8 cellular contexts compared by ENCODE assay signal in the genomic region with DNA sequence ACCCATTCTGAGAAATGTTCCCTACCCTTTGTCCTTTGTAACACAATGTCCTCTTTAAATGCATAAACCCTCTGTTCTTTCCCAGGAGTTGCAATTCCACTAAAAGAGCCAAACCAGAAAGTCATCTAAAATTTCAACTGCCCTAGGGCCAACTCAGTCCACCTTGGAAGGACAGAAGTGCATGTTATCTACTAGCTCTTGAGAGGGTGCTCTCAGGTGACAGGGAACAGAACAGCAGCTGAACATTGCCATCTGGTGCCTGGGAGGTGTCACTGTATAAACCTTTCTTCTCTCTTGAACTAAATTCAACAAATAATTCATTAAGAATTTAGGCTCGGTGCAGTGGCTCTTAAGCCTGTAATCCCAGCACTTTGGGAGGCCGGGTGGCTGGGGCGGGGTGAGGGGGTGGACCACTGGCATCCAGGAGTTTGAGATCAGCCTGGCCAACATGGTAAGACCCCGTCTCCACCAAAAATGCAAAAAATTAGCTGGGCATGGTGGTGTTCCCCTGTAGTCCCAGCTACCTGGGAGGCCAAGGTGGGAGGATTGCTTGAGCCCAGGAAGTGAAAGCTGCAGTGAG. TPM values are rescaled to one million over a fixed set of nuclear protein-coding genes. Genes with fewer than 3 reads are reported as not detected.
DNase-seq lines count a peak whose midpoint lies in the region; ATAC-seq, FAIRE-seq and TF ChIP-seq lines count a peak whose summit lies in the region.

No MANE protein-coding gene starts in this region.

- peak overlapping the region; percentile 45; the same call in 1 of the 2 replicates for H2AFZ ChIP-seq in MM.1S (ENCODE audit: low read length)
- H2AFZ ChIP-seq in GM12878 (ENCODE audit: control insufficient read depth, low read depth, low read length): no peak overlapping the region

- H3K4me3 ChIP-seq in AG04449 (ENCODE audit: low read depth, low read length): no peak overlapping the region
- H3K4me3 ChIP-seq in MM.1S (ENCODE audit: low read length): no peak overlapping the region
- no peak overlapping the region for H3K4me3 ChIP-seq in GM12878

- BruUV-seq in GM12878 (replicated peaks; lab: Mats Ljungman, UMichigan): no TSS peak

- CTCF ChIA-PET in AG04449 (lab: Yijun Ruan, JAX): interaction anchor here (0.6 to 5.7 kb wide), 24 partner anchors 8 to 493 kb away, joined by 3 to 88 read pairs (median 3); a partner anchor contains a TSS
- CTCF ChIA-PET in GM12878 (lab: Yijun Ruan, JAX): interaction anchor here (0.5 to 8.2 kb wide), 32 partner anchors 8 to 661 kb away, joined by 3 to 115 read pairs (median 4); no protein-coding TSS in a partner anchor

- H3F3A ChIP-seq in MM.1S (ENCODE audit: insufficient read depth, low read length): no peaks in the 10 kb centered on the region

- ATAC-seq in GM12878 (peak; percentile 96), HG03135 (IDR thresholded peaks at IDR 0.05; ENCODE audit: unreplicated experiment) (no peak)

- H3K79me2 ChIP-seq in MM.1S (ENCODE audit: low read length): no peaks in the 10 kb centered on the region
- H3K79me2 ChIP-seq in GM12878 (ENCODE audit: control insufficient read depth, insufficient read depth, low read length): no peaks in the 10 kb centered on the region

- peak; percentile 72 for FAIRE-seq in GM12891 (lab: Jason Lieb, UNC)
- peak; percentile 44 for FAIRE-seq in GM12878 (lab: Jason Lieb, UNC)

- SMC1A ChIA-PET in GM12878 (lab: Charles Lee; ENCODE audit: uncharacterized antibody, unreplicated experiment): interaction anchor here (0.6 to 6.2 kb wide), 30 partner anchors 9 to 365 kb away, joined by 3 to 58 read pairs (median 4); no protein-coding TSS in a partner anchor

- no peaks in the 10 kb centered on the region for H3K36me3 ChIP-seq in MM.1S (replicated peaks; ENCODE audit: insufficient read depth, low read length)
- H3K36me3 ChIP-seq in GM12878 (ENCODE audit: control insufficient read depth in 2 of 2, insufficient read depth in 2 of 2, low read length in 1 of 2): no peaks in the 10 kb centered on the region

- TF ChIP-seq EP300 in GM12878 (IDR thresholded peaks at IDR 0.05; ENCODE audit: borderline replicate concordance in 1 of 2, control insufficient read depth in 1 of 2, low read depth in 2 of 2, low read length in 2 of 2): no peak

- H3K27ac ChIP-seq in MM.1S (ENCODE audit: low read length) (no peak overlapping the region), GM12878 (ENCODE audit: control insufficient read depth, insufficient read depth) (no peak overlapping the region)

- POLR2A ChIA-PET in AG04449 (lab: Yijun Ruan, JAX): no interaction called here
- POLR2A ChIA-PET in GM12878 (lab: Charles Lee): interaction anchor here (0.7 to 1.2 kb wide), 2 partner anchors 35 to 303 kb away, joined by 3 read pairs; no protein-coding TSS in a partner anchor

- DNase-seq in AG04449 (ENCODE audit: low read depth, low spot score) (no peak), GM12891 (ENCODE audit: insufficient read length, low spot score) (peak; percentile 37), MM.1S (peak; percentile 48), SW480 (ENCODE audit: low spot score) (peak; percentile 71), GM12878 (ENCODE audit: low read depth, low spot score) (peak; percentile 13), iPS-NIHi7 (ENCODE audit: extremely low spot score) (peak; percentile 84)
- peak; percentile 28 for DNase-seq in stimulated activated CD4-positive, alpha-beta T cell treated with anti-CD3 and anti-CD28 coated beads, Interleukin-4, amount 100 ng/mL, for 1 hour

- TF ChIP-seq RAD21 in GM12878 (IDR thresholded peaks at IDR 0.05; ENCODE audit: insufficient read depth, low read depth, low read length): peak; percentile 95

- H3K4me1 ChIP-seq in MM.1S (ENCODE audit: low read length): no peaks in the 10 kb centered on the region
- no peaks in the 10 kb centered on the region for H3K4me1 ChIP-seq in GM12878 (ENCODE audit: control insufficient read depth, insufficient read depth, low read length)

- TF ChIP-seq CTCF in AG04449 (IDR thresholded peaks at IDR 0.05; ENCODE audit: insufficient read depth, low read length, missing control alignments): peak; percentile 48
- peak; percentile 50 for TF ChIP-seq CTCF in MM.1S (IDR thresholded peaks at IDR 0.05; ENCODE audit: low read length)
- TF ChIP-seq CTCF in GM12878 (IDR thresholded peaks at IDR 0.05 in 2 of 3, conservative IDR thresholded peaks at IDR 0.05 in 1 of 3; ENCODE audit: control insufficient read depth in 2 of 3, extremely low read depth in 1 of 3, insufficient read depth in 1 of 3, low read depth in 3 of 3, low read length in 3 of 3): peak; percentile 58 to 82 (median 64)

- H4K20me1 ChIP-seq in MM.1S (ENCODE audit: insufficient read depth, low read length) (no peaks in the 10 kb centered on the region), GM12878 (ENCODE audit: control insufficient read depth, insufficient read depth) (no peaks in the 10 kb centered on the region)

- RAD21 ChIA-PET in GM12878 (lab: Charles Lee; ENCODE audit: unreplicated experiment): interaction anchor here (0.6 to 4.7 kb wide), 19 partner anchors 9 to 345 kb away, joined by 3 to 68 read pairs (median 4); a partner anchor contains a TSS

- H3K27me3 ChIP-seq in MM.1S (replicated peaks; ENCODE audit: insufficient read depth, low read length): no peaks in the 10 kb centered on the region
- H3K27me3 ChIP-seq in GM12878 (replicated peaks in 1 of 2; ENCODE audit: control insufficient read depth in 2 of 2, insufficient read depth in 2 of 2, low read length in 1 of 2): no peaks in the 10 kb centered on the region

- H3K4me2 ChIP-seq in MM.1S (ENCODE audit: low read depth, low read length): no peak overlapping the region
- no peak overlapping the region for H3K4me2 ChIP-seq in GM12878 (ENCODE audit: control insufficient read depth, insufficient read depth)

- in situ Hi-C loops in GM12878 (cut with MboI): loop anchor here (5.0 kb wide), 1 partner anchor 139 kb away; no protein-coding TSS in a partner anchor

- no peak for TF ChIP-seq POLR2A in GM12891 (IDR thresholded peaks at IDR 0.05; ENCODE audit: low read depth, low read length)
- no peak for TF ChIP-seq POLR2A in GM12878 (IDR thresholded peaks at IDR 0.05; ENCODE audit: low read depth, low read length)

- intact Hi-C loops in GM12878 (cut with micrococcal nuclease; ENCODE audit: unreplicated experiment): loop anchor here (1.0 to 2.0 kb wide), 2 partner anchors 138 to 346 kb away; no protein-coding TSS in a partner anchor

- WGBS in GM12878 (ENCODE audit: insufficient coverage, insufficient replicate concordance, low lambda C conversion rate, missing lambda C conversion rate): 27% methylated on average over 4 of the region's 4 CpGs

- H3K9me2 ChIP-seq in MM.1S (replicated peaks; ENCODE audit: insufficient read depth, low read length): no peaks in the 10 kb centered on the region

- no peak overlapping the region for H3K9ac ChIP-seq in MM.1S (ENCODE audit: low read length)
- no peak overlapping the region for H3K9ac ChIP-seq in GM12878 (ENCODE audit: control insufficient read depth, insufficient read depth, low read length)

- H3K9me3 ChIP-seq in MM.1S (replicated peaks; ENCODE audit: insufficient read depth, low read length) (no peaks in the 10 kb centered on the region), GM12878 (replicated peaks; ENCODE audit: control insufficient read depth, insufficient read depth, low read length) (no peaks in the 10 kb centered on the region)

TF ChIP-seq in GM12891, 5 proteins besides CTCF, POLR2A, EP300 and RAD21:
- no peak for TF ChIP-seq POU2F2 (IDR thresholded peaks at IDR 0.05; ENCODE audit: low read depth, low read length)
- TF ChIP-seq POLR2AphosphoS5 (IDR thresholded peaks at IDR 0.05; ENCODE audit: low read depth, low read length): no peak
- TF ChIP-seq SPI1 (IDR thresholded peaks at IDR 0.05; ENCODE audit: low read depth, low read length): no peak
- TF ChIP-seq TAF1 (IDR thresholded peaks at IDR 0.05; ENCODE audit: low read depth, low read length): no peak
- no peak for TF ChIP-seq PAX5 (IDR thresholded peaks at IDR 0.05; ENCODE audit: insufficient read depth, low read length, severe bottlenecking)
TF ChIP-seq in GM12891: peak in this region for 0.

TF ChIP-seq in GM12878, 131 proteins besides CTCF, POLR2A, EP300 and RAD21:
- TF ChIP-seq TCF7 (IDR thresholded peaks at IDR 0.05; ENCODE audit: borderline replicate concordance) (0 out of 2 replicates have a peak, but pooled peaks have one; percentile 1), YY1 (IDR thresholded peaks at IDR 0.05; ENCODE audit: low read depth, low read length) (0 out of 2 replicates have a peak, but pooled peaks have one; percentile 19), SMC3 (IDR thresholded peaks at IDR 0.05; ENCODE audit: borderline replicate concordance, low read length) (peak; percentile 98), BHLHE40 (IDR thresholded peaks at IDR 0.05; ENCODE audit: borderline replicate concordance in 1 of 2, low read depth in 2 of 2, low read length in 1 of 2) (peak in 1 of 2 experiments; percentile 16; a peak in 1 of 4 replicates), SREBF1 (IDR thresholded peaks at IDR 0.05; ENCODE audit: low read length) (no peak)

RNA-seq across cellular contexts. Expression of a gene that starts 10.3 kb away (rescaled TPM):
- 5.4 TPM for polyA plus RNA-seq in GM12891 (2012; ENCODE audit: low read depth, missing spikeins)
- 49.5 and 53.7 TPM in 2 replicates for total RNA-seq in GM12878 (2013; cell fraction: nucleolus; rRNA removed)
- total RNA-seq in GM12878 (2014; rRNA removed): 20.8 and 25.2 TPM in 2 replicates
- 23.7 and 24.6 TPM in 2 replicates for total RNA-seq in GM12878 (2014; rRNA removed; fragmentation: Illumina TruSeq; extraction: Trizol)
- 22.6 and 26.6 TPM in 2 replicates for total RNA-seq in GM12878 (2021)
- 1.2 TPM for polyA plus RNA-seq in GM12878 (2011; ENCODE audit: low read depth)
- 6.1 and 8.9 TPM in 2 replicates for polyA plus RNA-seq in GM12878 (2011; rRNA removed)
- polyA plus RNA-seq in GM12878 (2011; cell fraction: cytosol; rRNA removed): 2.0 and 2.4 TPM in 2 replicates
- polyA plus RNA-seq in GM12878 (2011; cell fraction: nucleus; rRNA removed): 4.9 and 5.3 TPM in 2 replicates
- polyA plus RNA-seq in GM12878 (2012): 1.6 and 1.7 TPM in 2 replicates
- polyA plus RNA-seq in GM12878 (2014; fragmentation: Illumina TruSeq; extraction: Trizol): 35.5 and 42.5 TPM in 2 replicates
- polyA plus RNA-seq in GM12878 (2014; fragmentation: Nextera tagmentation; extraction: Ambion mirVana): 1 to 10 TPM; 4.9 to 8.6 TPM
- 15.6 and 19.7 TPM in 2 replicates for polyA plus RNA-seq in GM12878 (2014; rRNA removed)
- 10 to 100 TPM; 16.9 to 19.3 TPM for polyA plus RNA-seq in GM12878 (2016; fragmentation: Nextera tagmentation; extraction: Ambion mirVana)
- polyA minus RNA-seq in GM12878 (2011; rRNA and poly(A)+ RNA removed): 3.5 and 4.6 TPM in 2 replicates
- 2.6 and 3.5 TPM in 2 replicates for polyA minus RNA-seq in GM12878 (2011; cell fraction: cytosol; rRNA and poly(A)+ RNA removed)
- 1.5 and 2.3 TPM in 2 replicates for polyA minus RNA-seq in GM12878 (2011; cell fraction: nucleus; rRNA and poly(A)+ RNA removed)
